9 cellular contexts compared by ENCODE assay signal in the genomic region with DNA sequence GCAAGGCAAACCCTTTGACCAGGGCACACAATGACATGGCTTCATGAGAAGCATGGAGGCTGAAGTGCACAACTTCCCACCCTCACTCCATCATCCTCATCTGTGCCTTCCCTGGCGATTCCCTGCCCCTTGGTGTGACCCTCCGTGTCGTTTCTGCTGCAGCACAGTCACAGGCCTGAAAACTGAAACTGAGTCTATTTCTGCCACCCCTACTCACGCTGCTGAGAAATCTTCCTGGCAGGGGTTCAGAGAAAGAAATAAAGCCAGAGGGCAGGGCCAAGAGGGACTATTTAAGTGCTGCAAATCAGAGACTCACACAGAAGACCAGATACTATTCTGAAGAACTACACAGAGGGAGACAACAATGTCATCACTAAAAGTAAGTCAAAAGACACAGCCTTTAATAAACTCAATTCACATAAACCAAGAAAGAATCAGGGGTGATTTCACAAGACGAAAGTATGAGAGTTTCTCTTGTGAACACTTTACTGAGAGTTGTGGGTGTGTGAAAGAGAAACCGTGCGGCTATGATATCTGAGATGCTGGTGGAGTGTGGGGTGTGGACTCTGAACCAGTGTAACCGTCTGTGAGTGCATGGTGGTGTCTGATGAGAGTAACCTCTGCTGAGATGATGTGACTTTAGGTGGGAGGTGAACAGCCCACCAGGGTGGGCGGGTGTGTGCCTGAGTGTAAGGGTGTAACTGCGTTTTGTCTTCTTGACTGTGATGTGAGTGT. TPM values are rescaled to one million over a fixed set of nuclear protein-coding genes. Genes with fewer than 3 reads are reported as not detected.
DNase-seq lines count a peak whose midpoint lies in the region; ATAC-seq and TF ChIP-seq lines count a peak whose summit lies in the region.
"Had no signal": no experiment of that assay in that cellular context is flagged by ENCODE, and none has a peak within 500 bp of the region (broad histone marks: within the 10 kb centered on the region; RNA-seq: fewer than 3 reads in every experiment).

No MANE protein-coding gene starts in this region.

- no peak overlapping the region for H3K27ac ChIP-seq in coronary artery

- TF ChIP-seq POLR2A in GM10847 (IDR thresholded peaks at IDR 0.05; ENCODE audit: extremely low read depth, insufficient read length) (peak; percentile 27), Raji (IDR thresholded peaks at IDR 0.05; ENCODE audit: insufficient read depth, low read depth, low read length) (peak; percentile 37; the same call in 1 of the 2 replicates), lower leg skin (IDR thresholded peaks at IDR 0.05) (no peak)

- no peak overlapping the region for H3K4me3 ChIP-seq in coronary artery
- H3K4me3 ChIP-seq in lower leg skin (ENCODE audit: low read depth, poor library complexity, severe bottlenecking): no peak overlapping the region

- TF ChIP-seq CTCF in coronary artery (IDR thresholded peaks at IDR 0.05): no peak
- no peak for TF ChIP-seq CTCF in lower leg skin (IDR thresholded peaks at IDR 0.05)

- DNase-seq in myocyte (ENCODE audit: low read depth) (peak; percentile 72), cortex of kidney (lab: John Stamatoyannopoulos, UW) (no peak), HuH-7.5 (ENCODE audit: low spot score) (no peak), coronary artery (ENCODE audit: low spot score) (no peak), lower leg skin (ENCODE audit: low spot score in 2 of 2) (no peak)
- DNase-seq: stimulated activated naive B cell treated with anti-CD40 and anti-IgM and Interleukin-4, amounts not matched to agents 10 μg/mL and 1 μg/mL and 100 μg/mL, for 72 hours had no signal

- ATAC-seq in GM21528 (IDR thresholded peaks at IDR 0.05; ENCODE audit: low FRiP score, unreplicated experiment): peak; percentile 58
- ATAC-seq: stimulated activated naive B cell treated with anti-CD40 and anti-IgM and Interleukin-4, amounts not matched to agents 10 μg/mL and 1 μg/mL and 100 μg/mL, for 72 hours had no signal

- 40 to 43% methylated on average over 10 of the region's 10 CpGs for WGBS in lower leg skin, 2 donors

- intact Hi-C loops in lower leg skin (cut with DNase I; ENCODE audit: low total_unique reads): no loop called here

RNA-seq across cellular contexts. Expression of a gene that starts 23.5 kb away (rescaled TPM):
- total RNA-seq in myocyte (not detected in 2 replicates), lower leg skin (not detected)
- polyA plus RNA-seq in myocyte (2012): not detected

RNA-seq across cellular contexts. Expression of a gene that starts 25.1 kb away (rescaled TPM):
- total RNA-seq in myocyte (not detected in 2 replicates), lower leg skin (not detected)
- polyA plus RNA-seq in myocyte (2012): not detected

RNA-seq across cellular contexts. Expression of a gene that starts 58.6 kb away (rescaled TPM):
- total RNA-seq in myocyte: not detected in 2 replicates
- not detected for polyA plus RNA-seq in myocyte (2012)
- not detected for total RNA-seq in lower leg skin

Comparison
In these comparisons a context has a peak if more than half of its experiments do, and no peak if none do; other contexts are left out.
1. POLR2A ChIP-seq: peak in GM10847 (single experiment) and Raji (single experiment); none in lower leg skin (0 of 2).